In genomic region chr5:121027636-121028035, GRCh38 we compare ENCODE assay signal across 14 cellular contexts.
"Had no signal": no experiment of that assay in that cellular context is flagged by ENCODE, and none has a peak within 500 bp of the region (broad histone marks: within the 10 kb centered on the region; RNA-seq: fewer than 3 reads in every experiment).

No MANE protein-coding gene starts in this region.

- H3K4me1 ChIP-seq: adrenal gland, thyroid gland had no signal

- H3K4me3 ChIP-seq: adrenal gland, thyroid gland had no signal

- ATAC-seq: stimulated activated naive B cell treated with anti-CD40 and anti-IgM and Interleukin-4, amounts not matched to agents 10 μg/mL and 1 μg/mL and 100 μg/mL, for 72 hours had no signal

- H3K9me3 ChIP-seq: adrenal gland, thyroid gland had no signal

- H3K27me3 ChIP-seq: adrenal gland, thyroid gland had no signal

- H3K36me3 ChIP-seq: adrenal gland, thyroid gland had no signal

- H3K27ac ChIP-seq: adrenal gland, epithelial cell of prostate, thyroid gland, VCaP had no signal

- DNase-seq: activated CD4-positive, alpha-beta memory T cell treated with anti-CD3 and anti-CD28 coated beads for 36 hours; activated effector memory CD4-positive, alpha-beta T cell treated with Interleukin-2 at 50 U/mL for 16 hours; activated T-cell treated with anti-CD3 and anti-CD28 coated beads, Interleukin-2, amount 50 U/mL, for 24 hours; adrenal gland; foreskin melanocyte; head of caudate nucleus; immature natural killer cell; nephron progenitor cell; occipital lobe; stimulated activated CD4-positive, alpha-beta T cell treated with anti-CD3 and anti-CD28 coated beads, Interleukin-4, amount 100 ng/mL, for 1 hour; stimulated activated naive B cell treated with anti-CD40 and anti-IgM and Interleukin-4, amounts not matched to agents 10 μg/mL and 1 μg/mL and 100 μg/mL, for 72 hours; thyroid gland had no signal
